In genomic region chr15:59268199-59268979, GRCh38 we compare ENCODE assay signal across 15 cellular contexts.
A peak's percentile ranks its signal among the peaks of the same experiment; 100 is the strongest.
DNase-seq lines count a peak whose midpoint lies in the region; ATAC-seq, FAIRE-seq and TF ChIP-seq lines count a peak whose summit lies in the region.
"Had no signal": no experiment of that assay in that cellular context is flagged by ENCODE, and none has a peak within 500 bp of the region (broad histone marks: within the 10 kb centered on the region; RNA-seq: fewer than 3 reads in every experiment).

No MANE protein-coding gene starts in this region.

- intact Hi-C loops in HCT116 (cut with micrococcal nuclease), result no loop called here
- intact Hi-C loops in lower lobe of right lung (cut with DNase I), result no loop called here

- H3K9ac ChIP-seq in HCT116 (ENCODE audit: low read length) (peak overlapping the region; percentile 34), keratinocyte (ENCODE audit: control insufficient read depth, extremely low read depth, insufficient read depth, low read length) (peak overlapping the region; percentile 1)

- no peaks in the 10 kb centered on the region for H3K9me3 ChIP-seq in HCT116 (ENCODE audit: control insufficient read depth in 1 of 2, insufficient read depth in 1 of 2, low read depth in 1 of 2, low read length in 2 of 2)
- H3K9me3 ChIP-seq in keratinocyte (ENCODE audit: control insufficient read depth, low read depth, low read length), result no peaks in the 10 kb centered on the region
- H3K9me3 ChIP-seq in lower lobe of right lung, result no peaks in the 10 kb centered on the region
- H3K9me3 ChIP-seq: left ventricle myocardium inferior had no signal

- dilution Hi-C loops in keratinocyte (cut with MboI; ENCODE audit: extremely low pct_ligation_motif_present, low sequenced_read_pairs), result no loop called here

- ATAC-seq in HCT116, result peak; percentile 75
- ATAC-seq in HG03520 (IDR thresholded peaks at IDR 0.05; ENCODE audit: unreplicated experiment), result no peak
- no peak for ATAC-seq in GM18498 (IDR thresholded peaks at IDR 0.05; ENCODE audit: unreplicated experiment)
- no peak for ATAC-seq in lower lobe of right lung
- ATAC-seq in HG02798 (IDR thresholded peaks at IDR 0.05; ENCODE audit: poor library complexity, unreplicated experiment), result no peak
- ATAC-seq: naive thymus-derived CD4-positive, alpha-beta T cell had no signal

- H4K20me1 ChIP-seq in HCT116 (ENCODE audit: insufficient read depth), result no peaks in the 10 kb centered on the region
- H4K20me1 ChIP-seq in keratinocyte (ENCODE audit: control insufficient read depth, extremely low read depth, insufficient read depth, low read length), result peaks cover 2% of the 10 kb centered on the region

- DNase-seq in COLO829 (ENCODE audit: low spot score) (peak; percentile 7), HCT116 (ENCODE audit: low read depth, low spot score) (no peak), keratinocyte (ENCODE audit: low read depth, low spot score) (no peak), lower lobe of right lung (no peak)
- DNase-seq: activated CD4-positive, alpha-beta T cell treated with anti-CD3 and anti-CD28 coated beads for 4 hours; hippocampal formation; left ventricle myocardium inferior; naive thymus-derived CD4-positive, alpha-beta T cell; NCI-H1092; T-helper 1 cell had no signal

- TF ChIP-seq POLR2A in HCT116 (IDR thresholded peaks at IDR 0.05; ENCODE audit: borderline replicate concordance, extremely low read depth, insufficient read depth, insufficient read length), result no peak

- peaks cover 3% of the 10 kb centered on the region for H3K9me1 ChIP-seq in keratinocyte (ENCODE audit: control insufficient read depth, extremely low read depth, insufficient read depth, low read length)

- H3K4me1 ChIP-seq in HCT116 (ENCODE audit: control insufficient read depth in 1 of 2, insufficient read depth in 2 of 2, low read length in 2 of 2) (peaks cover 37 to 72% of the 10 kb centered on the region in 2 experiments), keratinocyte (ENCODE audit: control insufficient read depth, extremely low read depth, insufficient read depth, low read length) (peaks cover 23% of the 10 kb centered on the region), lower lobe of right lung (no peaks in the 10 kb centered on the region)
- H3K4me1 ChIP-seq: left ventricle myocardium inferior had no signal

- H3K27ac ChIP-seq in HCT116 (ENCODE audit: low read depth, low read length) (peak overlapping the region; percentile 54), angular gyrus (ENCODE audit: low read depth, low read length) (peak overlapping the region; percentile 31), keratinocyte (ENCODE audit: control insufficient read depth, insufficient read depth, low read length) (peak overlapping the region; percentile 67), lower lobe of right lung (no peak overlapping the region)
- H3K27ac ChIP-seq: left ventricle myocardium inferior had no signal

- H3K4me2 ChIP-seq in HCT116 (ENCODE audit: low read length), result peak overlapping the region; percentile 72
- H3K4me2 ChIP-seq in keratinocyte (ENCODE audit: control insufficient read depth, extremely low read depth, insufficient read depth, low read depth, low read length), result peak overlapping the region; percentile 56

- POLR2A ChIA-PET in HCT116 (lab: Charles Lee), result interaction anchor here (0.7 kb wide), 1 partner anchor 108 kb away, joined by 5 read pairs; no protein-coding TSS in a partner anchor

- peak; percentile 13; the same call in 1 of the 2 replicates for TF ChIP-seq RAD21 in HCT116 (IDR thresholded peaks at IDR 0.05; ENCODE audit: low read depth)

- TF ChIP-seq CTCF in HCT116 (IDR thresholded peaks at IDR 0.05 in 2 of 3, conservative IDR thresholded peaks at IDR 0.05 in 1 of 3; ENCODE audit: borderline replicate concordance in 1 of 3, insufficient read depth in 1 of 3, low read depth in 2 of 3, low read length in 2 of 3) (no peak), keratinocyte (optimal IDR thresholded peaks at IDR 0.05 in 1 of 3, IDR thresholded peaks at IDR 0.05 in 1 of 3, conservative IDR thresholded peaks at IDR 0.05 in 1 of 3; ENCODE audit: extremely low read depth in 1 of 3, insufficient read depth in 2 of 3, low read length in 3 of 3) (no peak), lower lobe of right lung (IDR thresholded peaks at IDR 0.05) (no peak)

- H3K36me3 ChIP-seq in HCT116 (ENCODE audit: control insufficient read depth in 1 of 2, insufficient read depth in 2 of 2, low read length in 2 of 2) (no peaks in the 10 kb centered on the region), keratinocyte (ENCODE audit: control insufficient read depth in 2 of 2, extremely low read depth in 1 of 2, insufficient read depth in 2 of 2, low read length in 2 of 2) (peaks cover 10 to 18% of the 10 kb centered on the region in 2 experiments), lower lobe of right lung (peaks cover 5% of the 10 kb centered on the region)

- H2AFZ ChIP-seq in HCT116 (ENCODE audit: low read depth, low read length, poor library complexity, severe bottlenecking) (no peak overlapping the region), keratinocyte (ENCODE audit: control insufficient read depth, low read length) (no peak overlapping the region)

- H3K4me3 ChIP-seq in HCT116 (replicated peaks in 1 of 2; ENCODE audit: low read depth in 1 of 2, low read length in 2 of 2), result peak overlapping the region in 1 of 2 experiments; percentile 29; a peak in 2 of 4 replicates
- no peak overlapping the region for H3K4me3 ChIP-seq in keratinocyte (ENCODE audit: control insufficient read depth in 2 of 3, extremely low read depth in 1 of 3, insufficient read depth in 2 of 3, low read depth in 1 of 3, low read length in 3 of 3)
- H3K4me3 ChIP-seq in lower lobe of right lung, result no peak overlapping the region
- H3K4me3 ChIP-seq: left ventricle myocardium inferior had no signal

- H3K9me2 ChIP-seq in HCT116 (ENCODE audit: insufficient read depth), result no peaks in the 10 kb centered on the region

- H3K79me2 ChIP-seq in HCT116 (ENCODE audit: insufficient read depth, low read length) (peaks cover 11% of the 10 kb centered on the region; the same call in 1 of the 2 replicates), keratinocyte (ENCODE audit: control insufficient read depth, insufficient read depth, low read length) (peaks cover 55% of the 10 kb centered on the region)

- no peaks in the 10 kb centered on the region for H3K27me3 ChIP-seq in HCT116 (ENCODE audit: insufficient read depth, low read length)
- no peaks in the 10 kb centered on the region for H3K27me3 ChIP-seq in keratinocyte (ENCODE audit: control insufficient read depth, extremely low read depth, insufficient read depth, low read length)
- H3K27me3 ChIP-seq in lower lobe of right lung (ENCODE audit: low read depth), result no peaks in the 10 kb centered on the region

- no TSS peak for BruUV-seq in HCT116 (replicated peaks; lab: Mats Ljungman, UMichigan)

- CTCF ChIA-PET in HCT116 (lab: Charles Lee), result no interaction called here

- FAIRE-seq in keratinocyte (lab: Jason Lieb, UNC), result peak; percentile 64
- FAIRE-seq: endometrium had no signal

- RAD21 ChIA-PET in HCT116 (lab: Charles Lee; ENCODE audit: low non-redundant PET in 1 of 2, low total read pairs in 2 of 2, uncharacterized antibody in 2 of 2, unreplicated experiment in 2 of 2), result no interaction called here

TF ChIP-seq in HCT116, 20 proteins besides CTCF, POLR2A, EP300 and RAD21:
- TF ChIP-seq SIN3A (IDR thresholded peaks at IDR 0.05; ENCODE audit: low read depth), result no peak
- TF ChIP-seq EZH2phosphoT487 (IDR thresholded peaks at IDR 0.05; ENCODE audit: borderline replicate concordance), result no peak
- peak; percentile 66 for TF ChIP-seq SP1 (IDR thresholded peaks at IDR 0.05; ENCODE audit: low read depth)
- peak; percentile 73 for TF ChIP-seq JUND (IDR thresholded peaks at IDR 0.05)
- peak; percentile 66; the same call in 1 of the 2 replicates for TF ChIP-seq CBX3 (IDR thresholded peaks at IDR 0.05; ENCODE audit: low read depth)
- 0 out of 2 replicates have a peak, but pooled peaks have one; percentile 26 for TF ChIP-seq MAX (IDR thresholded peaks at IDR 0.05)
- no peak for TF ChIP-seq ZFX (IDR thresholded peaks at IDR 0.05)
- no peak for TF ChIP-seq SRF (IDR thresholded peaks at IDR 0.05; ENCODE audit: low read depth)
- peak; percentile 81 for TF ChIP-seq FOSL1 (IDR thresholded peaks at IDR 0.05; ENCODE audit: low read depth)
- TF ChIP-seq EGR1 (IDR thresholded peaks at IDR 0.05; ENCODE audit: low read depth), result no peak
